In genomic region chr20:24432057-24432456, GRCh38 we compare ENCODE assay signal across 18 cellular contexts. TPM values are rescaled to one million over a fixed set of nuclear protein-coding genes. Genes with fewer than 3 reads are reported as not detected.
"Had no signal": no experiment of that assay in that cellular context is flagged by ENCODE, and none has a peak within 500 bp of the region (broad histone marks: within the 10 kb centered on the region; RNA-seq: fewer than 3 reads in every experiment).

No MANE protein-coding gene starts in this region.

- H3K4me1 ChIP-seq: breast epithelium, prostate gland had no signal

- DNase-seq: activated CD4-positive, alpha-beta T cell treated with anti-CD3 and anti-CD28 coated beads for 4 hours; activated CD8-positive, alpha-beta memory T cell treated with anti-CD3 and anti-CD28 coated beads, Interleukin-2, amount 50 U/mL, for 4 hours; activated CD8-positive, alpha-beta T cell treated with anti-CD3 and anti-CD28 coated beads for 36 hours; activated gamma-delta T cell treated with Interleukin-2 at 50 U/mL for 16 hours; activated naive CD8-positive, alpha-beta T cell treated with anti-CD3 and anti-CD28 coated beads, Interleukin-2, amount 10 ng/mL, durations not matched to agents 7 days and 5 days; activated T-cell treated with anti-CD3 and anti-CD28 coated beads, Interleukin-2, amount 50 U/mL, for 72 hours; anterior cingulate cortex; foreskin melanocyte; kidney; naive B cell; stimulated activated CD4-positive, alpha-beta T cell treated with anti-CD3 and anti-CD28 coated beads, Interleukin-12 subunit alpha, Interleukin-12 subunit beta, amount 100 ng/mL, for 4 hours; stimulated activated CD4-positive, alpha-beta T cell treated with anti-CD3 and anti-CD28 coated beads, Interleukin-2, amount 100 ng/mL, for 48 hours; stimulated activated naive CD8-positive, alpha-beta T cell treated with anti-CD3 and anti-CD28 coated beads, Interleukin-15, Interleukin-2, amounts not matched to agents 100 U/mL and 50 U/mL, for 24 hours; T-helper 1 cell had no signal

- H3K36me3 ChIP-seq: breast epithelium, prostate gland had no signal

- H3K9me3 ChIP-seq: prostate gland had no signal

- FAIRE-seq: endothelial cell of umbilical vein, kidney had no signal

- H3K27ac ChIP-seq: breast epithelium, prostate gland, VCaP had no signal

- H3K4me3 ChIP-seq: breast epithelium, prostate gland had no signal

RNA-seq across cellular contexts. Expression of gene SYNDIG1, which starts 37.4 kb away (rescaled TPM):
- total RNA-seq: activated CD8-positive, alpha-beta T cell treated with anti-CD3 and anti-CD28 coated beads for 36 hours; activated naive CD8-positive, alpha-beta T cell treated with anti-CD3 and anti-CD28 coated beads, Interleukin-2, amount 10 ng/mL, durations not matched to agents 7 days and 5 days; activated T-cell treated with anti-CD3 and anti-CD28 coated beads, Interleukin-2, amount 50 U/mL, for 72 hours; endothelial cell of umbilical vein had no signal
- polyA plus RNA-seq: endothelial cell of umbilical vein had no signal
